In genomic region chr2:61536723-61537581, GRCh38 we compare ENCODE assay signal across 8 cellular contexts.
DNase-seq lines count a peak whose midpoint lies in the region; ATAC-seq and TF ChIP-seq lines count a peak whose summit lies in the region.

No MANE protein-coding gene starts in this region.

- in situ Hi-C loops in KBM-7 (cut with MboI; ENCODE audit: low pct_unique_long_range_greater_than_20kb, low sequenced_read_pairs) = no loop called here

- DNase-seq in DMS79 treated with DMSO at 0.1 percent for 48 hours (lab: John Stamatoyannopoulos, UW) (peak; percentile 73), KBM-7 (peak; percentile 98), RWPE1 (ENCODE audit: low spot score) (peak; percentile 60), fibroblast of the conjunctiva (ENCODE audit: low read depth) (peak; percentile 85), nephron progenitor cell (peak; percentile 79)
- DNase-seq in activated effector memory CD4-positive, alpha-beta T cell treated with anti-CD3 and anti-CD28 coated beads, Interleukin-2, amount 50 U/mL, for 16 hours = peak; percentile 94

- peaks cover 30% of the 10 kb centered on the region for H3K36me3 Mint-ChIP-seq in nephron progenitor cell (ENCODE audit: low read depth)
- peaks cover 33% of the 10 kb centered on the region for H3K36me3 Mint-ChIP-seq in stimulated activated naive CD8-positive, alpha-beta T cell treated with anti-CD3 and anti-CD28 coated beads, Interleukin-15, Interleukin-2, amounts not matched to agents 100 ng/mL and 50 ng/mL, for 24 hours (ENCODE audit: low read depth)

- H3K4me3 Mint-ChIP-seq in nephron progenitor cell = peak overlapping the region; percentile 97
- peak overlapping the region; percentile 95 for H3K4me3 Mint-ChIP-seq in stimulated activated naive CD8-positive, alpha-beta T cell treated with anti-CD3 and anti-CD28 coated beads, Interleukin-15, Interleukin-2, amounts not matched to agents 100 ng/mL and 50 ng/mL, for 24 hours

- H3K27ac Mint-ChIP-seq in nephron progenitor cell = peak overlapping the region; percentile 100
- peak overlapping the region; percentile 100 for H3K27ac Mint-ChIP-seq in stimulated activated naive CD8-positive, alpha-beta T cell treated with anti-CD3 and anti-CD28 coated beads, Interleukin-15, Interleukin-2, amounts not matched to agents 100 ng/mL and 50 ng/mL, for 24 hours

- H3K27me3 Mint-ChIP-seq in nephron progenitor cell (ENCODE audit: low read depth, poor library complexity) = no peaks in the 10 kb centered on the region
- H3K27me3 Mint-ChIP-seq in stimulated activated naive CD8-positive, alpha-beta T cell treated with anti-CD3 and anti-CD28 coated beads, Interleukin-15, Interleukin-2, amounts not matched to agents 100 ng/mL and 50 ng/mL, for 24 hours = no peaks in the 10 kb centered on the region

- CTCF ChIA-PET in RWPE1 (lab: Yijun Ruan, JAX) = no interaction called here

- TF ChIP-seq CTCF in RWPE1 (conservative IDR thresholded peaks at IDR 0.05; ENCODE audit: low read depth) = no peak
- no peak for TF ChIP-seq CTCF in nephron progenitor cell (IDR thresholded peaks at IDR 0.05)

- peak overlapping the region; percentile 98 for H3K27ac ChIP-seq in RWPE1

- peaks cover 14% of the 10 kb centered on the region for H3K9me3 Mint-ChIP-seq in nephron progenitor cell
- H3K9me3 Mint-ChIP-seq in stimulated activated naive CD8-positive, alpha-beta T cell treated with anti-CD3 and anti-CD28 coated beads, Interleukin-15, Interleukin-2, amounts not matched to agents 100 ng/mL and 50 ng/mL, for 24 hours = no peaks in the 10 kb centered on the region

- POLR2A ChIA-PET in RWPE1 (lab: Yijun Ruan, JAX; ENCODE audit: low non-redundant PET) = interaction anchor here (0.6 kb wide), 1 partner anchor 18 kb away, joined by 4 read pairs; no protein-coding TSS in a partner anchor

- ATAC-seq in GM21717 (IDR thresholded peaks at IDR 0.05; ENCODE audit: unreplicated experiment) = peak; percentile 52

- peaks cover 33% of the 10 kb centered on the region for H3K4me1 Mint-ChIP-seq in nephron progenitor cell
- peaks cover 58% of the 10 kb centered on the region for H3K4me1 Mint-ChIP-seq in stimulated activated naive CD8-positive, alpha-beta T cell treated with anti-CD3 and anti-CD28 coated beads, Interleukin-15, Interleukin-2, amounts not matched to agents 100 ng/mL and 50 ng/mL, for 24 hours (ENCODE audit: low read depth)

Comparison
In these comparisons a context has a peak if more than half of its experiments do, and no peak if none do; other contexts are left out.
1. Peak in every context shown above with its lines: DNase-seq, ATAC-seq and H3K27ac ChIP-seq.